20 cellular contexts compared by ENCODE assay signal in genomic region chr1:9278585-9279153, GRCh38. TPM values are rescaled to one million over a fixed set of nuclear protein-coding genes. Genes with fewer than 3 reads are reported as not detected.
DNase-seq lines count a peak whose midpoint lies in the region; ATAC-seq and TF ChIP-seq lines count a peak whose summit lies in the region.
"Had no signal": no experiment of that assay in that cellular context is flagged by ENCODE, and none has a peak within 500 bp of the region (broad histone marks: within the 10 kb centered on the region; RNA-seq: fewer than 3 reads in every experiment).

No MANE protein-coding gene starts in this region.

- H3K4me1 Mint-ChIP-seq in GM23338, result peaks cover 31% of the 10 kb centered on the region

- H3K9me3 ChIP-seq in ascending aorta, result no peaks in the 10 kb centered on the region
- H3K9me3 ChIP-seq in mucosa of descending colon, result no peaks in the 10 kb centered on the region
- H3K9me3 ChIP-seq in thoracic aorta, result no peaks in the 10 kb centered on the region
- H3K9me3 ChIP-seq: gastrocnemius medialis, psoas muscle had no signal

- DNase-seq in GM23338 (ENCODE audit: low spot score) (no peak), ascending aorta (ENCODE audit: low spot score in 2 of 2) (no peak), mucosa of descending colon (peak in 1 of 3 donors; percentile 44), thoracic aorta (ENCODE audit: low spot score) (no peak), KBM-7 (no peak), EL (no peak)
- DNase-seq in activated naive CD4-positive, alpha-beta T cell treated with anti-CD3 and anti-CD28 coated beads, Interleukin-2, amount 50 U/mL, for 16 hours, result no peak
- DNase-seq: activated CD4-positive, alpha-beta T cell treated with anti-CD3 and anti-CD28 coated beads, Interleukin-2, amount 10 ng/mL, durations not matched to agents 7 days and 5 days; amniotic stem cell; caudate nucleus; erythroblast; HFFc6; NCI-H1436; NCI-H526 treated with DMSO at 0.1 percent for 48 hours; stimulated activated CD4-positive, alpha-beta T cell treated with anti-CD3 and anti-CD28 coated beads, Interleukin-2, amount 100 ng/mL, for 24 hours had no signal

- no peak overlapping the region for H3K4me2 ChIP-seq in GM23338

- H3K4me3 Mint-ChIP-seq in GM23338, result no peak overlapping the region
- H3K4me3 Mint-ChIP-seq: memory B cell, type B pancreatic cell had no signal

- no peaks in the 10 kb centered on the region for H3K36me3 ChIP-seq in GM23338 (ENCODE audit: insufficient read depth)
- no peaks in the 10 kb centered on the region for H3K36me3 ChIP-seq in ascending aorta
- H3K36me3 ChIP-seq in mucosa of descending colon (ENCODE audit: low read depth), result no peaks in the 10 kb centered on the region
- H3K36me3 ChIP-seq in thoracic aorta, result no peaks in the 10 kb centered on the region
- H3K36me3 ChIP-seq: gastrocnemius medialis had no signal

- no peaks in the 10 kb centered on the region for H3K9me2 ChIP-seq in GM23338 (ENCODE audit: insufficient read depth)

- H3K4me3 ChIP-seq in GM23338 (no peak overlapping the region), ascending aorta (no peak overlapping the region), mucosa of descending colon (no peak overlapping the region), thoracic aorta (no peak overlapping the region)
- H3K4me3 ChIP-seq: gastrocnemius medialis, psoas muscle had no signal

- no peaks in the 10 kb centered on the region for H3F3A ChIP-seq in GM23338 (replicated peaks; ENCODE audit: low read depth)

- H3K27ac ChIP-seq in GM23338 (ENCODE audit: low read depth) (no peak overlapping the region), ascending aorta (peak overlapping the region; percentile 58 to 72), thoracic aorta (peak overlapping the region; percentile 36 to 76)
- H3K27ac ChIP-seq: psoas muscle had no signal

- TF ChIP-seq CTCF in GM23338 (conservative IDR thresholded peaks at IDR 0.05; ENCODE audit: low read depth in 2 of 2), result no peak
- TF ChIP-seq CTCF in ascending aorta (IDR thresholded peaks at IDR 0.05), result no peak
- TF ChIP-seq CTCF in mucosa of descending colon (IDR thresholded peaks at IDR 0.05), result no peak
- TF ChIP-seq CTCF in thoracic aorta (IDR thresholded peaks at IDR 0.05), result no peak

- H3K36me3 Mint-ChIP-seq in GM23338 (ENCODE audit: low read depth), result no peaks in the 10 kb centered on the region
- H3K36me3 Mint-ChIP-seq: type B pancreatic cell had no signal

- H3K4me1 ChIP-seq in GM23338 (ENCODE audit: insufficient read depth), result peaks cover 6% of the 10 kb centered on the region; the same call in 1 of the 2 replicates
- H3K4me1 ChIP-seq in ascending aorta, result peaks cover 15 to 20% of the 10 kb centered on the region in 2 donors
- H3K4me1 ChIP-seq in mucosa of descending colon (ENCODE audit: low read depth), result peaks cover 20% of the 10 kb centered on the region
- H3K4me1 ChIP-seq in thoracic aorta (ENCODE audit: control insufficient read depth in 1 of 2, low read depth in 2 of 2), result peaks cover 22 to 61% of the 10 kb centered on the region in 2 donors

- in situ Hi-C loops in KBM-7 (cut with MboI; ENCODE audit: low pct_unique_long_range_greater_than_20kb, low sequenced_read_pairs), result no loop called here

- H3K27me3 ChIP-seq in GM23338 (ENCODE audit: insufficient read depth), result no peaks in the 10 kb centered on the region
- H3K27me3 ChIP-seq in ascending aorta, result no peaks in the 10 kb centered on the region
- no peaks in the 10 kb centered on the region for H3K27me3 ChIP-seq in thoracic aorta (replicated peaks; ENCODE audit: insufficient read depth)
- H3K27me3 ChIP-seq: gastrocnemius medialis had no signal

- peaks cover 6% of the 10 kb centered on the region for H3K27me3 Mint-ChIP-seq in GM23338 (ENCODE audit: insufficient read depth, low read depth, poor library complexity)

- no peaks in the 10 kb centered on the region for H4K20me1 ChIP-seq in GM23338 (replicated peaks; ENCODE audit: insufficient read depth)

- intact Hi-C loops in ascending aorta (cut with DNase I), result no loop called here
- intact Hi-C loops in mucosa of descending colon (cut with DNase I, micrococcal nuclease), result no loop called here

- H3K79me2 ChIP-seq in GM23338 (replicated peaks; ENCODE audit: insufficient read depth), result no peaks in the 10 kb centered on the region

- no peak overlapping the region for H3K27ac Mint-ChIP-seq in GM23338
- H3K27ac Mint-ChIP-seq: activated CD4-positive, alpha-beta T cell treated with anti-CD3 and anti-CD28 coated beads, Interleukin-2, amount 10 ng/mL, durations not matched to agents 7 days and 5 days; HFFc6; memory B cell had no signal

- ATAC-seq in GM23338 (no peak), mucosa of descending colon (peak; percentile 1), thoracic aorta (ENCODE audit: insufficient number of reproducible peaks, low FRiP score, low read depth) (no peak)
- no peak for ATAC-seq in activated CD4-positive, CD25-positive, alpha-beta regulatory T cell treated with anti-CD3 and anti-CD28 coated beads, Interleukin-2, amount 50 U/mL, for 24 hours
- ATAC-seq: psoas muscle had no signal

- peak overlapping the region; percentile 83 for H2AFZ ChIP-seq in GM23338

- no peaks in the 10 kb centered on the region for H3K9me3 Mint-ChIP-seq in GM23338
- H3K9me3 Mint-ChIP-seq: HFFc6, memory B cell, type B pancreatic cell had no signal

TF ChIP-seq in GM23338, 12 proteins besides CTCF, POLR2A, EP300 and RAD21:
- TF ChIP-seq EZH2phosphoT487 (IDR thresholded peaks at IDR 0.05; ENCODE audit: unreplicated experiment), result no peak

RNA-seq across cellular contexts. Expression of gene SPSB1, which starts 14.0 kb away (rescaled TPM):
- 6.8 and 7.6 TPM in 2 replicates for total RNA-seq in GM23338 (2014; rRNA removed; shearing (Covaris generic))
- polyA plus RNA-seq in GM23338 (2016; fragmentation: Nextera tagmentation; extraction: Ambion mirVana), result 2.1 and 2.4 TPM in 2 replicates
- 64.9 TPM for total RNA-seq in ascending aorta
- 10 to 100 TPM; 22.1 to 35.5 (median 26.1) TPM for total RNA-seq in mucosa of descending colon
- total RNA-seq in thoracic aorta, result 100 to 1,000 TPM; 107 to 171 TPM

RNA-seq across cellular contexts. Expression of gene H6PD, which starts 44.1 kb away (rescaled TPM):
- 4.2 and 4.7 TPM in 2 replicates for total RNA-seq in GM23338 (2014; rRNA removed; shearing (Covaris generic))
- 0.99 and 1.2 TPM in 2 replicates for polyA plus RNA-seq in GM23338 (2016; fragmentation: Nextera tagmentation; extraction: Ambion mirVana)
- total RNA-seq in ascending aorta, result 56.8 TPM
- total RNA-seq in mucosa of descending colon, result 10 to 100 TPM; 27.6 to 35.3 (median 31.9) TPM
- total RNA-seq in thoracic aorta, result 10 to 100 TPM; 57.8 to 80.6 TPM
